ENCODE assay signal across 11 cellular contexts in the genomic region with DNA sequence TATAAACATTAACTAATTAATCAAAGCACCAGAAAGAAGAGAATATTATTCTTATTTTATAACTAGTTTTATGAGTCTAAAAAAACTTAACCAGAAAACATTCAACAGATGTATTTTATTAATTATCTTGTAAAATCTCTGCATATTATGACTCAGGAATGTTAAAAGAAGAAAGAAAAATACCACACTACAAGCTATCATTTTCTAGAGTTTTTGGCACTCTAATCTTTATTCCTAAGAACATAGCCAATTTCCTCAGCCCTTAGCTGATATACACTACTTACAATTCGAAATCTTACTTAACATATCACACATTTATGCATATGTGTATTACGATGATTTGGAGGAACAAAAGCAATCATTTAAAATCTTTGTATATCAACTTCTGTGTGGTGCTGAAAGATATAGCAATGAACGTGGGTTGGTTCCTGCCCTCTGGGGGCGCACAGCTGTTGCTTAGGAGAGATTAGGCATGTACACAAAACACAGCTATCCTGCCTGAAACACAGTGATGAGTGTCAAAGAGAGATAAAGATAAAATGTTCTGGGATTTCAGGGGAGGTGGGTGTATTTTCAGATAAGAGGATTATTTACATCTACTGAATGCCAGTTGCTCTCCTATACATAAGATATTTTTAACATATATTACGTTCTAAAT.
DNase-seq lines count a peak whose midpoint lies in the region; ATAC-seq and TF ChIP-seq lines count a peak whose summit lies in the region.
"Had no signal": no experiment of that assay in that cellular context is flagged by ENCODE, and none has a peak within 500 bp of the region (broad histone marks: within the 10 kb centered on the region; RNA-seq: fewer than 3 reads in every experiment).

No MANE protein-coding gene starts in this region.

- H3K27me3 ChIP-seq in Panc1 (ENCODE audit: control insufficient read depth, insufficient read depth, low read length) = no peaks in the 10 kb centered on the region
- no peaks in the 10 kb centered on the region for H3K27me3 ChIP-seq in mesendoderm (ENCODE audit: insufficient read depth, low read length, poor library complexity)

- H3K27me3 Mint-ChIP-seq in chondrocyte (ENCODE audit: low read depth) (no peaks in the 10 kb centered on the region), MCF 10A (ENCODE audit: insufficient read depth, unreplicated experiment) (no peaks in the 10 kb centered on the region)

- BruUV-seq in Panc1 (replicated peaks; lab: Mats Ljungman, UMichigan) = no TSS peak
- BruUV-seq in MCF 10A (replicated peaks; lab: Mats Ljungman, UMichigan) = no TSS peak

- no peak overlapping the region for H3K9ac ChIP-seq in mesendoderm (ENCODE audit: low read length)
- H3K9ac ChIP-seq: KMS-11 had no signal

- H4K8ac ChIP-seq in mesendoderm (ENCODE audit: low read depth, low read length) = no peak overlapping the region

- no peak overlapping the region for H3K4me3 ChIP-seq in AG10803 (ENCODE audit: low read length)
- no peak overlapping the region for H3K4me3 ChIP-seq in Panc1 (ENCODE audit: low read depth in 2 of 2, low read length in 2 of 2)
- no peak overlapping the region for H3K4me3 ChIP-seq in mesendoderm (ENCODE audit: low read length)

- H3K4me1 Mint-ChIP-seq in chondrocyte (ENCODE audit: low read depth) = peaks cover 15% of the 10 kb centered on the region
- H3K4me1 Mint-ChIP-seq in MCF 10A (ENCODE audit: insufficient read depth, unreplicated experiment) = no peaks in the 10 kb centered on the region

- intact Hi-C loops in Panc1 (cut with micrococcal nuclease; ENCODE audit: unreplicated experiment) (no loop called here), MCF 10A (cut with micrococcal nuclease) (no loop called here)

- H3K27ac Mint-ChIP-seq in chondrocyte (ENCODE audit: unreplicated experiment) (peak overlapping the region; percentile 85), MCF 10A (ENCODE audit: low read depth, unreplicated experiment) (no peak overlapping the region)

- H3K27ac ChIP-seq in Panc1 (ENCODE audit: low read length) (no peak overlapping the region), mesendoderm (ENCODE audit: low read depth, low read length) (no peak overlapping the region), substantia nigra (ENCODE audit: low read depth, low read length, poor library complexity, severe bottlenecking) (no peak overlapping the region)
- H3K27ac ChIP-seq: KMS-11 had no signal

- no peak overlapping the region for H3K4me3 Mint-ChIP-seq in chondrocyte (ENCODE audit: unreplicated experiment)
- no peak overlapping the region for H3K4me3 Mint-ChIP-seq in MCF 10A (ENCODE audit: unreplicated experiment)

- H2BK120ac ChIP-seq in mesendoderm (ENCODE audit: low read depth, low read length) = no peak overlapping the region

- no peak overlapping the region for H2BK5ac ChIP-seq in mesendoderm (ENCODE audit: low read length)

- no peak overlapping the region for H2AK5ac ChIP-seq in mesendoderm (ENCODE audit: low read length)

- no peak overlapping the region for H4K5ac ChIP-seq in mesendoderm (ENCODE audit: low read length)

- CTCF ChIA-PET in Panc1 (lab: Charles Lee) (no interaction called here), MCF 10A (lab: Yijun Ruan, JAX) (interaction anchor here (0.5 to 0.8 kb wide), 2 partner anchors 8 to 127 kb away, joined by 3 read pairs; no protein-coding TSS in a partner anchor)

- no peaks in the 10 kb centered on the region for H3K36me3 ChIP-seq in Panc1 (ENCODE audit: control insufficient read depth, insufficient read depth, low read length)
- H3K36me3 ChIP-seq in mesendoderm (ENCODE audit: control insufficient read depth, insufficient read depth, low read length) = no peaks in the 10 kb centered on the region

- no peak overlapping the region for H2BK15ac ChIP-seq in mesendoderm (replicated peaks; ENCODE audit: low read depth)

- H3K36me3 Mint-ChIP-seq in chondrocyte (ENCODE audit: low read depth) (peaks cover 37% of the 10 kb centered on the region), MCF 10A (ENCODE audit: insufficient read depth, unreplicated experiment) (peaks cover 16% of the 10 kb centered on the region)

- no peak overlapping the region for H3K4me2 ChIP-seq in mesendoderm (ENCODE audit: low read length)
- H3K4me2 ChIP-seq: KMS-11 had no signal

- H3K56ac ChIP-seq in mesendoderm (ENCODE audit: low read length) = no peak overlapping the region

- no peaks in the 10 kb centered on the region; the same call in 1 of the 2 replicates for H3K9me3 ChIP-seq in Panc1 (ENCODE audit: control insufficient read depth, insufficient read depth, low read depth, low read length)

- DNase-seq in AG10803 (ENCODE audit: low read depth) (peak; percentile 47), Panc1 (ENCODE audit: low read depth, low spot score) (no peak), chondrocyte (ENCODE audit: low spot score) (no peak), mesendoderm (peak; percentile 73), AML-193 (lab: John Stamatoyannopoulos, UW) (no peak), MCF 10A (ENCODE audit: unreplicated experiment) (no peak), substantia nigra (lab: John Stamatoyannopoulos, UW) (no peak)
- DNase-seq: effector memory CD4-positive, alpha-beta T cell; GOT3 had no signal

- no peaks in the 10 kb centered on the region for H3K79me1 ChIP-seq in mesendoderm (ENCODE audit: low read length)

- H3K9me3 Mint-ChIP-seq in chondrocyte (ENCODE audit: low read depth) (no peaks in the 10 kb centered on the region), MCF 10A (ENCODE audit: unreplicated experiment) (no peaks in the 10 kb centered on the region)

- H3K4me1 ChIP-seq in Panc1 (ENCODE audit: control insufficient read depth, insufficient read depth, low read length) (no peaks in the 10 kb centered on the region), mesendoderm (ENCODE audit: control insufficient read depth, low read depth, low read length) (no peaks in the 10 kb centered on the region)

- POLR2A ChIA-PET in Panc1 (lab: Charles Lee) = no interaction called here
- POLR2A ChIA-PET in MCF 10A (lab: Yijun Ruan, JAX) = interaction anchor here (1.0 kb wide), 1 partner anchor 79 kb away, joined by 4 read pairs; no protein-coding TSS in a partner anchor

- TF ChIP-seq CTCF in AG10803 (conservative IDR thresholded peaks at IDR 0.05; ENCODE audit: low read length) = peak; percentile 31
- peak; percentile 17; the same call in 1 of the 2 replicates for TF ChIP-seq CTCF in Panc1 (IDR thresholded peaks at IDR 0.05)
- TF ChIP-seq CTCF in chondrocyte (IDR thresholded peaks at IDR 0.05) = peak; percentile 16
- no peak for TF ChIP-seq CTCF in MCF 10A (IDR thresholded peaks at IDR 0.05; ENCODE audit: unreplicated experiment)

- ATAC-seq in Panc1 (no peak), HG02885 (IDR thresholded peaks at IDR 0.05; ENCODE audit: poor library complexity, unreplicated experiment) (no peak)

- no peak overlapping the region for H3K18ac ChIP-seq in mesendoderm (ENCODE audit: low read length)

- in situ Hi-C loops in Panc1 (cut with HindIII; ENCODE audit: low pct_unique_long_range_greater_than_20kb, low sequenced_read_pairs) = no loop called here

- H3K4ac ChIP-seq in mesendoderm (ENCODE audit: low read depth, low read length) = no peak overlapping the region

- no CpG with 5 or more reads among the region's 5 CpGs for WGBS in mesendoderm (ENCODE audit: extremely low coverage, insufficient coverage, low lambda C conversion rate)

- no peaks in the 10 kb centered on the region for H3K79me2 ChIP-seq in mesendoderm (ENCODE audit: control insufficient read depth, insufficient read depth, low read length)

- no peak overlapping the region for H3K23ac ChIP-seq in mesendoderm (ENCODE audit: low read length)

Comparison
In these comparisons a context has a peak if more than half of its experiments do, and no peak if none do; other contexts are left out.
1. DNase-seq: peak in AG10803 (single experiment) and mesendoderm (single experiment); none in Panc1 (single experiment), chondrocyte (single experiment), AML-193 (0 of 2), MCF 10A (single experiment) and substantia nigra (0 of 49).